ENCODE assay signal across 18 cellular contexts in genomic region chr1:6870086-6870485, GRCh38.
DNase-seq lines count a peak whose midpoint lies in the region; ATAC-seq, FAIRE-seq and TF ChIP-seq lines count a peak whose summit lies in the region.
"Had no signal": no experiment of that assay in that cellular context is flagged by ENCODE, and none has a peak within 500 bp of the region (broad histone marks: within the 10 kb centered on the region; RNA-seq: fewer than 3 reads in every experiment).

No MANE protein-coding gene starts in this region.

- H3K27me3 Mint-ChIP-seq in CD8-positive, alpha-beta memory T cell, result no peaks in the 10 kb centered on the region
- H3K27me3 Mint-ChIP-seq: CD4-positive, alpha-beta T cell; naive thymus-derived CD4-positive, alpha-beta T cell; stimulated activated naive CD8-positive, alpha-beta T cell treated with anti-CD3 and anti-CD28 coated beads, Interleukin-15, Interleukin-2, amounts not matched to agents 100 ng/mL and 50 ng/mL, for 24 hours had no signal

- H3K4me1 Mint-ChIP-seq in CD8-positive, alpha-beta memory T cell, result peaks cover 34 to 68% (median 55%) of the 10 kb centered on the region in 3 donors

- POLR2A ChIA-PET in A549 (lab: Yijun Ruan, JAX), result no interaction called here
- POLR2A ChIA-PET in CD8-positive, alpha-beta memory T cell (lab: Charles Lee), result no interaction called here

- peaks cover 0 to 33% (median 5%) of the 10 kb centered on the region in 3 donors for H3K36me3 Mint-ChIP-seq in CD8-positive, alpha-beta memory T cell

- no peaks in the 10 kb centered on the region for H3K9me3 ChIP-seq in A549
- H3K9me3 ChIP-seq in CD8-positive, alpha-beta memory T cell (ENCODE audit: low read length), result no peaks in the 10 kb centered on the region

- TF ChIP-seq POLR2A in A549 (IDR thresholded peaks at IDR 0.05; ENCODE audit: low read length), result no peak
- TF ChIP-seq POLR2A in erythroblast (IDR thresholded peaks at IDR 0.05; ENCODE audit: low read length), result no peak

- H3K36me3 ChIP-seq in CD8-positive, alpha-beta memory T cell (ENCODE audit: insufficient read depth, low read length), result no peaks in the 10 kb centered on the region

- H3K4me3 ChIP-seq in A549, result no peak overlapping the region
- no peak overlapping the region for H3K4me3 ChIP-seq in CD8-positive, alpha-beta memory T cell (ENCODE audit: low read length)

- TF ChIP-seq EP300 in A549 (IDR thresholded peaks at IDR 0.05), result no peak

- no peak for ATAC-seq in A549
- ATAC-seq: naive thymus-derived CD4-positive, alpha-beta T cell; Panc1 had no signal

- H3K4me2 ChIP-seq in A549, result peak overlapping the region; percentile 51

- no peak overlapping the region for H3K27ac Mint-ChIP-seq in CD8-positive, alpha-beta memory T cell
- H3K27ac Mint-ChIP-seq: CD4-positive, alpha-beta T cell; stimulated activated naive CD8-positive, alpha-beta T cell treated with anti-CD3 and anti-CD28 coated beads, Interleukin-15, Interleukin-2, amounts not matched to agents 100 ng/mL and 50 ng/mL, for 24 hours had no signal

- DNase-seq in A549 (ENCODE audit: low read depth in 1 of 2, low spot score in 1 of 2), result no peak
- peak; percentile 73 for DNase-seq in M059J (ENCODE audit: low read depth)
- peak; percentile 43 for DNase-seq in dedifferentiated amniotic fluid mesenchymal stem cell (ENCODE audit: extremely low spot score)
- peak; percentile 12 for DNase-seq in left kidney (ENCODE audit: low read depth, low spot score)
- DNase-seq in erythroblast (lab: John Stamatoyannopoulos, UW), result no peak
- DNase-seq in NCI-H1105 (lab: John Stamatoyannopoulos, UW), result no peak
- no peak for DNase-seq in NCI-H1092 (lab: John Stamatoyannopoulos, UW)
- DNase-seq in CD8-positive, alpha-beta memory T cell, result no peak
- DNase-seq: activated effector memory CD4-positive, alpha-beta T cell treated with Interleukin-2 at 50 U/mL for 16 hours; aorta; CD4-positive, alpha-beta T cell; DMS79; naive thymus-derived CD4-positive, alpha-beta T cell; NCI-H1048; NCI-H748 treated with DMSO at 0.1 percent for 48 hours had no signal

- TF ChIP-seq CTCF in A549 (IDR thresholded peaks at IDR 0.05), result no peak

- CTCF ChIA-PET in A549 (lab: Yijun Ruan, JAX), result interaction anchor here (0.7 to 2.4 kb wide), 6 partner anchors 13 to 799 kb away, joined by 3 to 9 read pairs (median 4); no protein-coding TSS in a partner anchor
- CTCF ChIA-PET in CD8-positive, alpha-beta memory T cell (lab: Charles Lee), result no interaction called here

- no peak overlapping the region for H3K4me3 Mint-ChIP-seq in CD8-positive, alpha-beta memory T cell
- H3K4me3 Mint-ChIP-seq: CD4-positive, alpha-beta T cell; naive thymus-derived CD4-positive, alpha-beta T cell; stimulated activated naive CD8-positive, alpha-beta T cell treated with anti-CD3 and anti-CD28 coated beads, Interleukin-15, Interleukin-2, amounts not matched to agents 100 ng/mL and 50 ng/mL, for 24 hours had no signal

- no peak for TF ChIP-seq RAD21 in A549 (conservative IDR thresholded peaks at IDR 0.05 in 1 of 2, IDR thresholded peaks at IDR 0.05 in 1 of 2)

- peaks cover 37% of the 10 kb centered on the region; the same call in 2 of the 3 replicates for H3K4me1 ChIP-seq in A549
- no peaks in the 10 kb centered on the region for H3K4me1 ChIP-seq in CD8-positive, alpha-beta memory T cell (ENCODE audit: insufficient read depth, low read length)

- no peak overlapping the region for H3K27ac ChIP-seq in A549
- no peak overlapping the region for H3K27ac ChIP-seq in CD8-positive, alpha-beta memory T cell (ENCODE audit: low read depth, low read length)

- no peak for FAIRE-seq in A549 (lab: Jason Lieb, UNC)
- FAIRE-seq: urothelium cell line had no signal

- H3K9me3 Mint-ChIP-seq in CD8-positive, alpha-beta memory T cell, result no peaks in the 10 kb centered on the region
- H3K9me3 Mint-ChIP-seq: CD4-positive, alpha-beta T cell; naive thymus-derived CD4-positive, alpha-beta T cell; stimulated activated naive CD8-positive, alpha-beta T cell treated with anti-CD3 and anti-CD28 coated beads, Interleukin-15, Interleukin-2, amounts not matched to agents 100 ng/mL and 50 ng/mL, for 24 hours had no signal

- no peaks in the 10 kb centered on the region for H3K27me3 ChIP-seq in CD8-positive, alpha-beta memory T cell (ENCODE audit: insufficient read depth, low read length, poor library complexity, severe bottlenecking)

- WGBS in A549 (ENCODE audit: missing lambda C conversion rate), result 59% methylated on average over 6 of the region's 6 CpGs

TF ChIP-seq in A549, 52 proteins besides CTCF, POLR2A, EP300 and RAD21:
- TF ChIP-seq NPAS2 (CRISPR knock-in tag; IDR thresholded peaks at IDR 0.05; ENCODE audit: borderline replicate concordance), result no peak
- TF ChIP-seq SREBF2 (IDR thresholded peaks at IDR 0.05), result no peak
- TF ChIP-seq ZSCAN20 (CRISPR knock-in tag; IDR thresholded peaks at IDR 0.05), result no peak
- TF ChIP-seq PHF8 (IDR thresholded peaks at IDR 0.05; ENCODE audit: borderline replicate concordance, low read depth), result no peak
- TF ChIP-seq, protein P1, sequence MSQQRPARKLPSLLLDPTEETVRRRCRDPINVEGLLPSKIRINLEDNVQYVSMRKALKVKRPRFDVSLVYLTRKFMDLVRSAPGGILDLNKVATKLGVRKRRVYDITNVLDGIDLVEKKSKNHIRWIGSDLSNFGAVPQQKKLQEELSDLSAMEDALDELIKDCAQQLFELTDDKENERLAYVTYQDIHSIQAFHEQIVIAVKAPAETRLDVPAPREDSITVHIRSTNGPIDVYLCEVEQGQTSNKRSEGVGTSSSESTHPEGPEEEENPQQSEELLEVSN (IDR thresholded peaks at IDR 0.05; ENCODE audit: borderline replicate concordance, low read depth), result no peak
- no peak for TF ChIP-seq POLR2AphosphoS2 (conservative IDR thresholded peaks at IDR 0.05; ENCODE audit: low read length)
- TF ChIP-seq ESRRA (IDR thresholded peaks at IDR 0.05; ENCODE audit: borderline replicate concordance, low read length), result no peak
- TF ChIP-seq ZFP36 (IDR thresholded peaks at IDR 0.05; ENCODE audit: borderline replicate concordance, partially characterized antibody), result no peak

Comparison
In these comparisons a context has a peak if more than half of its experiments do, and no peak if none do; other contexts are left out.
1. DNase-seq: peak in M059J (single experiment), dedifferentiated amniotic fluid mesenchymal stem cell (single experiment) and left kidney (single experiment); none in A549 (0 of 2), erythroblast (0 of 2), NCI-H1105 (single experiment), NCI-H1092 (single experiment) and CD8-positive, alpha-beta memory T cell (0 of 5).